In genomic region chr9:19464764-19465570, GRCh38 we compare ENCODE assay signal across 8 cellular contexts. TPM values are rescaled to one million over a fixed set of nuclear protein-coding genes. Genes with fewer than 3 reads are reported as not detected.
DNase-seq lines count a peak whose midpoint lies in the region; ATAC-seq and TF ChIP-seq lines count a peak whose summit lies in the region.

No MANE protein-coding gene starts in this region.

- no peak overlapping the region for H3K27ac ChIP-seq in SK-N-SH (ENCODE audit: low read depth in 2 of 2, low read length in 1 of 2)
- no peak overlapping the region for H3K27ac ChIP-seq in trophoblast cell (ENCODE audit: low read depth, low read length)
- H3K27ac ChIP-seq in thyroid gland, result peak overlapping the region in 1 of 3 donors; percentile 0

- H3K4ac ChIP-seq in trophoblast cell (ENCODE audit: low read depth, low read length), result no peak overlapping the region

- H3K4me1 ChIP-seq in SK-N-SH (ENCODE audit: control insufficient read depth in 1 of 2, insufficient read depth in 2 of 2, low read depth in 1 of 2, low read length in 1 of 2), result peaks cover 0 to 5% of the 10 kb centered on the region in 2 experiments; a peak in 1 of 4 replicates
- peaks cover 0 to 6% of the 10 kb centered on the region in 2 experiments for H3K4me1 ChIP-seq in trophoblast cell (ENCODE audit: control insufficient read depth in 1 of 2, insufficient read depth in 2 of 2, low read length in 2 of 2)
- H3K4me1 ChIP-seq in thyroid gland, result peaks cover 3 to 29% of the 10 kb centered on the region in 2 donors

- TF ChIP-seq CTCF in SK-N-SH (IDR thresholded peaks at IDR 0.05) (peak; percentile 89), thyroid gland (IDR thresholded peaks at IDR 0.05) (peak; percentile 11 to 96 (median 65))

- no peaks in the 10 kb centered on the region for H3K36me3 Mint-ChIP-seq in activated naive CD4-positive, alpha-beta T cell treated with anti-CD3 and anti-CD28 coated beads, Interleukin-2, amount 50 U/mL, for 24 hours

- no peaks in the 10 kb centered on the region for H3K9me3 ChIP-seq in SK-N-SH
- peaks cover 2% of the 10 kb centered on the region for H3K9me3 ChIP-seq in trophoblast cell (ENCODE audit: insufficient read depth, low read depth, low read length)
- no peaks in the 10 kb centered on the region for H3K9me3 ChIP-seq in thyroid gland

- TF ChIP-seq POLR2A in thyroid gland (IDR thresholded peaks at IDR 0.05), result no peak

- no peaks in the 10 kb centered on the region for H4K20me1 ChIP-seq in SK-N-SH (ENCODE audit: insufficient read depth)

- H3K14ac ChIP-seq in trophoblast cell (ENCODE audit: low read length), result no peak overlapping the region

- WGBS in SK-N-SH (ENCODE audit: low lambda C conversion rate), result 27% methylated on average over 34 of the region's 49 CpGs
- WGBS in trophoblast cell (ENCODE audit: extremely low coverage, insufficient coverage, insufficient read length), result no CpG with 5 or more reads among the region's 49 CpGs
- 15 to 44% methylated on average over 13 to 42 of the region's 49 CpGs for WGBS in thyroid gland, 2 donors

- peak overlapping the region; percentile 34 for H4K8ac ChIP-seq in trophoblast cell (ENCODE audit: low read depth, low read length)

- H2AFZ ChIP-seq in SK-N-SH (ENCODE audit: low read depth) (peak overlapping the region; percentile 74; the same call in 1 of the 2 replicates), trophoblast cell (ENCODE audit: insufficient read depth, low read length, poor library complexity) (peak overlapping the region; percentile 77)

- peak overlapping the region; percentile 27 for H3K18ac ChIP-seq in trophoblast cell (ENCODE audit: low read length)

- H2AK5ac ChIP-seq in trophoblast cell (ENCODE audit: low read length), result no peak overlapping the region

- H3K4me3 ChIP-seq in SK-N-SH (ENCODE audit: low read depth in 2 of 2, low read length in 1 of 2) (peak overlapping the region; percentile 46 to 70), trophoblast cell (ENCODE audit: low read depth, low read length) (peak overlapping the region; percentile 72), thyroid gland (replicated peaks in 1 of 3) (peak overlapping the region in 2 of 3 donors; percentile 11 to 36)

- no peaks in the 10 kb centered on the region for H3K9me3 Mint-ChIP-seq in activated naive CD4-positive, alpha-beta T cell treated with anti-CD3 and anti-CD28 coated beads, Interleukin-2, amount 50 U/mL, for 24 hours

- DNase-seq in COLO829 (ENCODE audit: low spot score) (peak; percentile 41), SK-N-SH (peak; percentile 94), cardiac septum (ENCODE audit: low spot score) (peak; percentile 81), trophoblast cell (peak; percentile 76 to 77), thyroid gland (peak; percentile 85)

- no peak overlapping the region for H4K91ac ChIP-seq in trophoblast cell (ENCODE audit: low read depth, low read length)

- H2BK120ac ChIP-seq in trophoblast cell (ENCODE audit: insufficient read depth, low read length, poor library complexity), result no peak overlapping the region

- peak overlapping the region; percentile 81 for H3K4me3 Mint-ChIP-seq in activated naive CD4-positive, alpha-beta T cell treated with anti-CD3 and anti-CD28 coated beads, Interleukin-2, amount 50 U/mL, for 24 hours

- H2BK12ac ChIP-seq in trophoblast cell (ENCODE audit: low read length), result no peak overlapping the region

- H3F3A ChIP-seq in SK-N-SH (replicated peaks; ENCODE audit: insufficient read depth), result no peaks in the 10 kb centered on the region

- no peak overlapping the region for H2BK5ac ChIP-seq in trophoblast cell (ENCODE audit: low read depth, low read length, poor library complexity)

- peaks cover 8% of the 10 kb centered on the region for H3K4me1 Mint-ChIP-seq in activated naive CD4-positive, alpha-beta T cell treated with anti-CD3 and anti-CD28 coated beads, Interleukin-2, amount 50 U/mL, for 24 hours

- H3K27me3 ChIP-seq in SK-N-SH (ENCODE audit: insufficient read depth) (no peaks in the 10 kb centered on the region), trophoblast cell (ENCODE audit: insufficient read depth, low read length) (no peaks in the 10 kb centered on the region), thyroid gland (no peaks in the 10 kb centered on the region)

- H3K36me3 ChIP-seq in SK-N-SH (replicated peaks in 1 of 2; ENCODE audit: control insufficient read depth in 1 of 2, insufficient read depth in 2 of 2, low read length in 1 of 2) (no peaks in the 10 kb centered on the region), trophoblast cell (ENCODE audit: control insufficient read depth in 1 of 2, insufficient read depth in 2 of 2, low read length in 2 of 2) (no peaks in the 10 kb centered on the region), thyroid gland (no peaks in the 10 kb centered on the region)

- TF ChIP-seq EP300 in SK-N-SH (IDR thresholded peaks at IDR 0.05; ENCODE audit: borderline replicate concordance in 1 of 2, low read depth in 1 of 2, low read length in 1 of 2), result no peak

- H3K79me2 ChIP-seq in SK-N-SH (ENCODE audit: insufficient read depth) (no peaks in the 10 kb centered on the region), trophoblast cell (ENCODE audit: control insufficient read depth, insufficient read depth, low read length, poor library complexity) (no peaks in the 10 kb centered on the region)

- H3K27me3 Mint-ChIP-seq in activated naive CD4-positive, alpha-beta T cell treated with anti-CD3 and anti-CD28 coated beads, Interleukin-2, amount 50 U/mL, for 24 hours, result no peaks in the 10 kb centered on the region

- intact Hi-C loops in cardiac septum (cut with DNase I), result no loop called here
- intact Hi-C loops in thyroid gland (cut with DNase I), result no loop called here

- H3K4me2 ChIP-seq in SK-N-SH (peak overlapping the region; percentile 74), trophoblast cell (ENCODE audit: low read length) (peak overlapping the region; percentile 54)

- no peak overlapping the region for H3K23ac ChIP-seq in trophoblast cell (ENCODE audit: low read length)

- ATAC-seq in GM19467 (IDR thresholded peaks at IDR 0.05; ENCODE audit: unreplicated experiment), result peak; percentile 89
- peak; percentile 79 for ATAC-seq in HG03575 (IDR thresholded peaks at IDR 0.05; ENCODE audit: extremely low read depth, insufficient number of reproducible peaks, low FRiP score, unreplicated experiment)

- CTCF ChIA-PET in SK-N-SH (lab: Yijun Ruan, JAX), result interaction anchor here (0.5 to 4.1 kb wide), 71 partner anchors 8 to 1668 kb away, joined by 3 to 37 read pairs (median 3); partner anchors contain the start of gene RPS6

- POLR2A ChIA-PET in SK-N-SH (lab: Yijun Ruan, JAX), result no interaction called here

- H3K9ac ChIP-seq in SK-N-SH (no peak overlapping the region), trophoblast cell (ENCODE audit: low read length) (no peak overlapping the region)

- no peaks in the 10 kb centered on the region for H3K79me1 ChIP-seq in trophoblast cell (ENCODE audit: low read length)

- H4K12ac ChIP-seq in trophoblast cell (ENCODE audit: low read depth, low read length), result no peak overlapping the region

- TF ChIP-seq RAD21 in SK-N-SH (IDR thresholded peaks at IDR 0.05; ENCODE audit: low read length), result peak; percentile 29; the same call in 1 of the 2 replicates

- no peaks in the 10 kb centered on the region for H3K9me2 ChIP-seq in SK-N-SH

- peak overlapping the region; percentile 76 for H3K27ac Mint-ChIP-seq in activated naive CD4-positive, alpha-beta T cell treated with anti-CD3 and anti-CD28 coated beads, Interleukin-2, amount 50 U/mL, for 24 hours

TF ChIP-seq in SK-N-SH, 30 proteins besides CTCF, POLR2A, EP300 and RAD21:
- TF ChIP-seq YY1 (IDR thresholded peaks at IDR 0.05; ENCODE audit: low read depth), result no peak
- TF ChIP-seq, protein P1, sequence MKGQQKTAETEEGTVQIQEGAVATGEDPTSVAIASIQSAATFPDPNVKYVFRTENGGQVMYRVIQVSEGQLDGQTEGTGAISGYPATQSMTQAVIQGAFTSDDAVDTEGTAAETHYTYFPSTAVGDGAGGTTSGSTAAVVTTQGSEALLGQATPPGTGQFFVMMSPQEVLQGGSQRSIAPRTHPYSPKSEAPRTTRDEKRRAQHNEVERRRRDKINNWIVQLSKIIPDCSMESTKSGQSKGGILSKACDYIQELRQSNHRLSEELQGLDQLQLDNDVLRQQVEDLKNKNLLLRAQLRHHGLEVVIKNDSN (IDR thresholded peaks at IDR 0.05; ENCODE audit: borderline replicate concordance, low read depth), result no peak
- no peak for TF ChIP-seq FOXM1 (IDR thresholded peaks at IDR 0.05; ENCODE audit: low read depth)
- no peak for TF ChIP-seq SMC3 (IDR thresholded peaks at IDR 0.05; ENCODE audit: low read depth, low read length)
- no peak for TF ChIP-seq MXI1 (IDR thresholded peaks at IDR 0.05; ENCODE audit: low read depth, low read length)

RNA-seq across cellular contexts. Expression of gene ACER2, which starts 56.2 kb away (rescaled TPM):
- polyA plus RNA-seq in SK-N-SH (2012; rRNA removed), result 1.3 and 2.2 TPM in 2 replicates
- polyA plus RNA-seq in SK-N-SH (2012; cell fraction: cytosol; rRNA removed), result 1.2 and 1.5 TPM in 2 replicates
- 1.9 and 3.0 TPM in 2 replicates for polyA plus RNA-seq in SK-N-SH (2012; cell fraction: nucleus; rRNA removed)
- 4.1 TPM for total RNA-seq in cardiac septum
- 14.6 and 15.6 TPM in 2 replicates for polyA plus RNA-seq in trophoblast cell (2013)
- 1 to 10 TPM; 2.6 to 9.3 (median 6.4) TPM for total RNA-seq in thyroid gland

Comparison
In these comparisons a context has a peak if more than half of its experiments do, and no peak if none do; other contexts are left out.
1. DNase-seq: peak in every context shown above with its lines; median percentile 94 in SK-N-SH; 85 in thyroid gland; 81 in cardiac septum; 76 in trophoblast cell; 41 in COLO829.